8 cellular contexts compared by ENCODE assay signal in the genomic region with DNA sequence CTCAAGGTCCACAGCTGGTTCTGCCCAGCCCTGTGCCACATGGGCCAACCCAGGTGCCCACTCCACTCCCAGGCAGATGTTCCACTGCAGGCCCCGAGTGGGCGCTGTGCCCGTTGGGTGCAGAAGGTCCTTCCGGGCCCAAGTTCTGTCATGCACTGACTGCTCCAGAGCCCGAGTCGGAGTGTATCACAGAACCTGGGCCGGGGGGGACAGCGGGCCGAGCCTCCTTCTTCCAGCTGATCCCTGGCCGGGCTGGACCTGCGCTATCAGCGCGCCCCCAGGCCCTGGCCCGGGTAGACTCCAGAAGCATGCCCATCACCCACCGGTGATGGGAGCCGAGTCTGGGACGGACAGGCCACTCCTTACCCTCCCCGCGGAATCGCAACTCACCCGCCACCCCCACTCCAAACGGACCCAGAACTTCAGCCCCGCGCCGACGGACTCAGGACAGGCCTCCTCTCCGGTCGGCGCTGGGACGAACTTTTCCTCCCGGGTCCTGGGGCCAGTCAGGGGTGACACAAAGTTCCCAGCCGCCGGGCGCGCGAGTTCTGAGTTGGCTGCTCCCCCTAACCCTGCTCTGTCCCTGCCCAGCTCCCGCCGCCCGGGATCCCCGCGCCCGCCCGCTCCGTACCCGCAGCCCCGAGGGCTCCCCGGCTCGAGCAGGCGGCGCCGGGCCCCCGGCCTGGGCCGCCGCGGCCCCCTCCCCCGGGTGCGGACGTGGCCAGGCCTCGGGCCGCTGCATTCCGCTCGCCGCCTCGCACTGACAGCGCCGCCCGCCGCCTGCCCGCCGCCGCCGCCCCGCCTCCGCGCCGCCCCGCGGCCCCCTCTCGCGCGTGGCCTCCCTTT. TPM values are rescaled to one million over a fixed set of nuclear protein-coding genes. Genes with fewer than 3 reads are reported as not detected.
DNase-seq lines count a peak whose midpoint lies in the region; ATAC-seq, FAIRE-seq and TF ChIP-seq lines count a peak whose summit lies in the region.

A gene with protein sequence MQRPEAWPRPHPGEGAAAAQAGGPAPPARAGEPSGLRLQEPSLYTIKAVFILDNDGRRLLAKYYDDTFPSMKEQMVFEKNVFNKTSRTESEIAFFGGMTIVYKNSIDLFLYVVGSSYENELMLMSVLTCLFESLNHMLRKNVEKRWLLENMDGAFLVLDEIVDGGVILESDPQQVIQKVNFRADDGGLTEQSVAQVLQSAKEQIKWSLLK (minus strand): TSS at position 762 of the 846 bp plus-strand sequence. CDS start 20 bp downstream, at position 742.

- H3K18ac ChIP-seq in mesendoderm (ENCODE audit: low read length) = peak within 1 kb of the TSS; percentile 24

- no peak within 1 kb of the TSS for H4K8ac ChIP-seq in mesendoderm (ENCODE audit: low read depth, low read length)

- H3K27ac Mint-ChIP-seq in Calu3 (ENCODE audit: unreplicated experiment) = peak within 1 kb of the TSS; percentile 60

- no peak within 1 kb of the TSS for H3K4ac ChIP-seq in mesendoderm (ENCODE audit: low read depth, low read length)

- H3K36me3 Mint-ChIP-seq in Calu3 (ENCODE audit: insufficient read depth, unreplicated experiment) = peaks cover 11% of the 10 kb centered on the region

- no peak within 1 kb of the TSS for H3K27ac ChIP-seq in effector memory CD4-positive, alpha-beta T cell (ENCODE audit: insufficient read depth, low read length, poor library complexity, severe bottlenecking)
- H3K27ac ChIP-seq in mesendoderm (ENCODE audit: low read depth, low read length) = no peak within 1 kb of the TSS

- H3K4me3 Mint-ChIP-seq in Calu3 (ENCODE audit: low read depth, unreplicated experiment) = peak within 1 kb of the TSS; percentile 73

- BruUV-seq in Calu3 (replicated peaks; lab: Mats Ljungman, UMichigan) = no TSS peak

- peak; percentile 83 for ATAC-seq in stimulated activated naive CD8-positive, alpha-beta T cell treated with anti-CD3 and anti-CD28 coated beads, Interleukin-15, Interleukin-2, amounts not matched to agents 100 U/mL and 50 U/mL, for 24 hours
- no peak for ATAC-seq in GM21717 (IDR thresholded peaks at IDR 0.05; ENCODE audit: unreplicated experiment)

- H3K56ac ChIP-seq in mesendoderm (ENCODE audit: low read length) = peak within 1 kb of the TSS; percentile 80

- no peaks in the 10 kb centered on the region for H3K9me3 ChIP-seq in effector memory CD4-positive, alpha-beta T cell (ENCODE audit: control insufficient read depth, low read length)

- peak within 1 kb of the TSS; percentile 80 for H3K23ac ChIP-seq in mesendoderm (ENCODE audit: low read length)

- no peaks in the 10 kb centered on the region for H3K36me3 ChIP-seq in effector memory CD4-positive, alpha-beta T cell (ENCODE audit: control insufficient read depth, insufficient read depth, low read length)
- H3K36me3 ChIP-seq in mesendoderm (ENCODE audit: control insufficient read depth, insufficient read depth, low read length) = no peaks in the 10 kb centered on the region

- peaks cover 63% of the 10 kb centered on the region for H3K27me3 Mint-ChIP-seq in Calu3 (ENCODE audit: unreplicated experiment)

- peak; percentile 84 for FAIRE-seq in HTR-8/SVneo (lab: Jason Lieb, UNC)

- CTCF ChIA-PET in Calu3 (lab: Charles Lee) = interaction anchor here (1.1 to 1.2 kb wide), 2 partner anchors 11 to 12 kb away, joined by 3 to 5 read pairs; no protein-coding TSS in a partner anchor

- H3K4me1 ChIP-seq in effector memory CD4-positive, alpha-beta T cell (ENCODE audit: control insufficient read depth, insufficient read depth, low read length, poor library complexity, severe bottlenecking) = peaks cover 8% of the 10 kb centered on the region
- peaks cover 2% of the 10 kb centered on the region for H3K4me1 ChIP-seq in mesendoderm (ENCODE audit: control insufficient read depth, low read depth, low read length)

- peak within 1 kb of the TSS; percentile 72 for H3K4me3 ChIP-seq in effector memory CD4-positive, alpha-beta T cell (ENCODE audit: insufficient read depth, low read depth, low read length, poor library complexity, severe bottlenecking)
- H3K4me3 ChIP-seq in mesendoderm (ENCODE audit: low read length) = peak within 1 kb of the TSS; percentile 30

- peak within 1 kb of the TSS; percentile 63 for H3K9ac ChIP-seq in mesendoderm (ENCODE audit: low read length)

- no peak within 1 kb of the TSS for H2AK5ac ChIP-seq in mesendoderm (ENCODE audit: low read length)

- H3K4me2 ChIP-seq in mesendoderm (ENCODE audit: low read length) = peak within 1 kb of the TSS; percentile 75

- no peak within 1 kb of the TSS for H4K5ac ChIP-seq in mesendoderm (ENCODE audit: low read length)

- no peaks in the 10 kb centered on the region for H3K9me3 Mint-ChIP-seq in Calu3 (ENCODE audit: low read depth, unreplicated experiment)

- peaks cover 6% of the 10 kb centered on the region for H3K27me3 ChIP-seq in effector memory CD4-positive, alpha-beta T cell (replicated peaks; ENCODE audit: control insufficient read depth, insufficient read depth, low read length, poor library complexity, severe bottlenecking)
- H3K27me3 ChIP-seq in mesendoderm (ENCODE audit: insufficient read depth, low read length, poor library complexity) = peaks cover 7% of the 10 kb centered on the region

- intact Hi-C loops in Calu3 (cut with micrococcal nuclease; ENCODE audit: unreplicated experiment) = no loop called here

- H2BK5ac ChIP-seq in mesendoderm (ENCODE audit: low read length) = no peak within 1 kb of the TSS

- no CpG with 5 or more reads among the region's 81 CpGs for WGBS in mesendoderm (ENCODE audit: extremely low coverage, insufficient coverage, low lambda C conversion rate)

- peak; percentile 54 for TF ChIP-seq CTCF in Calu3 (IDR thresholded peaks at IDR 0.05; ENCODE audit: unreplicated experiment)

- no peaks in the 10 kb centered on the region for H3K79me2 ChIP-seq in mesendoderm (ENCODE audit: control insufficient read depth, insufficient read depth, low read length)

- no peaks in the 10 kb centered on the region for H3K79me1 ChIP-seq in mesendoderm (ENCODE audit: low read length)

- H3K4me1 Mint-ChIP-seq in Calu3 (ENCODE audit: low read depth, unreplicated experiment) = peaks cover 8% of the 10 kb centered on the region

- DNase-seq in Calu3 = peak; percentile 64
- DNase-seq in HTR-8/SVneo (ENCODE audit: insufficient read length, low spot score) = peak; percentile 60
- peak; percentile 51 for DNase-seq in activated CD4-positive, alpha-beta T cell treated with anti-CD3 and anti-CD28 coated beads, Interleukin-2, amount 50 U/mL, for 4 hours
- peak; percentile 37 to 49 (median 40) for DNase-seq in effector memory CD4-positive, alpha-beta T cell
- DNase-seq in mesendoderm = no peak
- peak; percentile 74 for DNase-seq in stimulated activated naive CD8-positive, alpha-beta T cell treated with anti-CD3 and anti-CD28 coated beads, Interleukin-15, Interleukin-2, amounts not matched to agents 100 U/mL and 50 U/mL, for 24 hours
- no peak for DNase-seq in hippocampal formation (lab: John Stamatoyannopoulos, UW)

- no peak within 1 kb of the TSS for H2BK15ac ChIP-seq in mesendoderm (replicated peaks; ENCODE audit: low read depth)

- H2BK120ac ChIP-seq in mesendoderm (ENCODE audit: low read depth, low read length) = no peak within 1 kb of the TSS

RNA-seq across cellular contexts. Expression of the gene that starts here (rescaled TPM):
- 1.1 and 1.2 TPM in 2 replicates for total RNA-seq in Calu3 (2022)
- polyA plus RNA-seq in mesendoderm (2013, experiment 1 of 2) = 0.07 TPM
- 0.08 TPM for polyA plus RNA-seq in mesendoderm (2013, experiment 2 of 2)

Comparison
In these comparisons a context has a peak if more than half of its experiments do, and no peak if none do; other contexts are left out.
1. DNase-seq: peak in Calu3 (single experiment), HTR-8/SVneo (single experiment), activated CD4-positive, alpha-beta T cell treated with anti-CD3 and anti-CD28 coated beads, Interleukin-2, amount 50 U/mL, for 4 hours (2 of 2), effector memory CD4-positive, alpha-beta T cell (3 of 3) and stimulated activated naive CD8-positive, alpha-beta T cell treated with anti-CD3 and anti-CD28 coated beads, Interleukin-15, Interleukin-2, amounts not matched to agents 100 U/mL and 50 U/mL, for 24 hours (single experiment); none in mesendoderm (single experiment) and hippocampal formation (0 of 2).